29 cellular contexts compared by ENCODE assay signal in genomic region chr14:62409185-62409584, GRCh38.
"Had no signal": no experiment of that assay in that cellular context is flagged by ENCODE, and none has a peak within 500 bp of the region (broad histone marks: within the 10 kb centered on the region; RNA-seq: fewer than 3 reads in every experiment).

No MANE protein-coding gene starts in this region.

- DNase-seq: activated CD4-positive, alpha-beta memory T cell treated with anti-CD3 and anti-CD28 coated beads for 36 hours; activated CD4-positive, alpha-beta T cell treated with anti-CD3 and anti-CD28 coated beads, Interleukin-2, amount 10 ng/mL, durations not matched to agents 24 days and 14 days; activated CD4-positive, CD25-positive, alpha-beta regulatory T cell treated with anti-CD3 and anti-CD28 coated beads, Interleukin-2, amount 50 U/mL, for 72 hours; activated CD8-positive, alpha-beta memory T cell treated with anti-CD3 and anti-CD28 coated beads, Interleukin-2, amount 50 U/mL, for 4 hours; activated effector memory CD4-positive, alpha-beta T cell treated with anti-CD3 and anti-CD28 coated beads, Interleukin-2, amount 50 U/mL, for 16 hours; activated naive CD4-positive, alpha-beta T cell treated with anti-CD3 and anti-CD28 coated beads for 36 hours; activated naive CD8-positive, alpha-beta T cell treated with anti-CD3 and anti-CD28 coated beads for 36 hours; activated T-cell treated with anti-CD3 and anti-CD28 coated beads, Interleukin-2, amount 50 U/mL, for 1 hour; dermis blood vessel endothelial cell; effector CD4-positive, alpha-beta T cell; left cardiac atrium; naive B cell; psoas muscle; sigmoid colon; small intestine; stimulated activated CD4-positive, alpha-beta T cell treated with anti-CD3 and anti-CD28 coated beads, Interleukin-15, amount 100 ng/mL, for 24 hours; stimulated activated CD4-positive, alpha-beta T cell treated with anti-CD3 and anti-CD28 coated beads, Interleukin-2, amount 100 ng/mL, for 24 hours; stimulated activated naive B cell treated with anti-CD40 and anti-IgM and Interleukin-4, amounts not matched to agents 10 μg/mL and 1 μg/mL and 100 μg/mL, for 72 hours; stomach; T1000; thyroid gland; upper lobe of left lung; WERI-Rb-1 had no signal

- H3K27ac Mint-ChIP-seq: activated CD4-positive, alpha-beta memory T cell treated with anti-CD3 and anti-CD28 coated beads for 36 hours; activated CD4-positive, alpha-beta T cell treated with anti-CD3 and anti-CD28 coated beads, Interleukin-2, amount 10 ng/mL, durations not matched to agents 24 days and 14 days; activated naive CD4-positive, alpha-beta T cell treated with anti-CD3 and anti-CD28 coated beads for 36 hours; activated naive CD8-positive, alpha-beta T cell treated with anti-CD3 and anti-CD28 coated beads for 36 hours; activated T-helper 1 cell treated with anti-CD3 and anti-CD28 coated beads, Interleukin-12 subunit alpha, Interleukin-12 subunit beta, Interleukin-2, Interleukin-4 antibody, amounts not matched to agents 30 ng/mL and 10 ng/mL and 1 ng/mL, durations not matched to agents 14 hours and 24 hours and 36 hours; mesothelial cell of epicardium; naive B cell; stimulated activated naive B cell treated with anti-CD40 and anti-IgM and Interleukin-4, amounts not matched to agents 10 μg/mL and 1 μg/mL and 100 μg/mL, for 72 hours; T-helper 1 cell treated with Interleukin-12 subunit alpha and Interleukin-12 subunit beta and Interleukin-4 antibody, amounts not matched to agents 30 μg/mL and 1 μg/mL, for 36 hours had no signal

- H3K27me3 ChIP-seq: ascending aorta, sigmoid colon, stomach, thyroid gland, upper lobe of left lung had no signal

- H3K9me3 Mint-ChIP-seq: activated CD4-positive, alpha-beta memory T cell treated with anti-CD3 and anti-CD28 coated beads for 36 hours; activated CD4-positive, alpha-beta T cell treated with anti-CD3 and anti-CD28 coated beads, Interleukin-2, amount 10 ng/mL, durations not matched to agents 24 days and 14 days; activated naive CD4-positive, alpha-beta T cell treated with anti-CD3 and anti-CD28 coated beads for 36 hours; activated naive CD8-positive, alpha-beta T cell treated with anti-CD3 and anti-CD28 coated beads for 36 hours; activated T-helper 1 cell treated with anti-CD3 and anti-CD28 coated beads, Interleukin-12 subunit alpha, Interleukin-12 subunit beta, Interleukin-2, Interleukin-4 antibody, amounts not matched to agents 30 ng/mL and 10 ng/mL and 1 ng/mL, durations not matched to agents 14 hours and 24 hours and 36 hours; stimulated activated naive B cell treated with anti-CD40 and anti-IgM and Interleukin-4, amounts not matched to agents 10 μg/mL and 1 μg/mL and 100 μg/mL, for 72 hours had no signal

- H3K9me3 ChIP-seq: ascending aorta, psoas muscle, sigmoid colon, stomach, thyroid gland, upper lobe of left lung had no signal

- H3K36me3 ChIP-seq: ascending aorta, sigmoid colon, stomach, thyroid gland, upper lobe of left lung, WERI-Rb-1 had no signal

- H3K27me3 Mint-ChIP-seq: activated CD4-positive, alpha-beta memory T cell treated with anti-CD3 and anti-CD28 coated beads for 36 hours; activated CD4-positive, alpha-beta T cell treated with anti-CD3 and anti-CD28 coated beads, Interleukin-2, amount 10 ng/mL, durations not matched to agents 24 days and 14 days; activated naive CD8-positive, alpha-beta T cell treated with anti-CD3 and anti-CD28 coated beads for 36 hours; central memory CD8-positive, alpha-beta T cell; naive B cell; stimulated activated naive B cell treated with anti-CD40 and anti-IgM and Interleukin-4, amounts not matched to agents 10 μg/mL and 1 μg/mL and 100 μg/mL, for 72 hours had no signal

- H3K4me1 Mint-ChIP-seq: activated CD4-positive, alpha-beta T cell treated with anti-CD3 and anti-CD28 coated beads, Interleukin-2, amount 10 ng/mL, durations not matched to agents 24 days and 14 days; activated naive CD8-positive, alpha-beta T cell treated with anti-CD3 and anti-CD28 coated beads for 36 hours; central memory CD8-positive, alpha-beta T cell; mesothelial cell of epicardium; naive B cell; stimulated activated naive B cell treated with anti-CD40 and anti-IgM and Interleukin-4, amounts not matched to agents 10 μg/mL and 1 μg/mL and 100 μg/mL, for 72 hours had no signal

- H3K27ac ChIP-seq: ascending aorta, parathyroid adenoma, psoas muscle, sigmoid colon, stomach, thyroid gland, upper lobe of left lung, WERI-Rb-1 had no signal

- H3K4me1 ChIP-seq: ascending aorta, parathyroid adenoma, psoas muscle, sigmoid colon, stomach, thyroid gland, upper lobe of left lung had no signal

- H3K4me3 Mint-ChIP-seq: activated CD4-positive, alpha-beta memory T cell treated with anti-CD3 and anti-CD28 coated beads for 36 hours; activated CD4-positive, alpha-beta T cell treated with anti-CD3 and anti-CD28 coated beads, Interleukin-2, amount 10 ng/mL, durations not matched to agents 24 days and 14 days; activated naive CD4-positive, alpha-beta T cell treated with anti-CD3 and anti-CD28 coated beads for 36 hours; activated naive CD8-positive, alpha-beta T cell treated with anti-CD3 and anti-CD28 coated beads for 36 hours; activated T-helper 1 cell treated with anti-CD3 and anti-CD28 coated beads, Interleukin-12 subunit alpha, Interleukin-12 subunit beta, Interleukin-2, Interleukin-4 antibody, amounts not matched to agents 30 ng/mL and 10 ng/mL and 1 ng/mL, durations not matched to agents 14 hours and 24 hours and 36 hours; central memory CD8-positive, alpha-beta T cell; mesothelial cell of epicardium; naive B cell; stimulated activated naive B cell treated with anti-CD40 and anti-IgM and Interleukin-4, amounts not matched to agents 10 μg/mL and 1 μg/mL and 100 μg/mL, for 72 hours; T-helper 1 cell treated with Interleukin-12 subunit alpha and Interleukin-12 subunit beta and Interleukin-4 antibody, amounts not matched to agents 30 μg/mL and 1 μg/mL, for 36 hours had no signal

- H3K36me3 Mint-ChIP-seq: activated CD4-positive, alpha-beta memory T cell treated with anti-CD3 and anti-CD28 coated beads for 36 hours; activated naive CD8-positive, alpha-beta T cell treated with anti-CD3 and anti-CD28 coated beads for 36 hours; mesothelial cell of epicardium; naive B cell; stimulated activated naive B cell treated with anti-CD40 and anti-IgM and Interleukin-4, amounts not matched to agents 10 μg/mL and 1 μg/mL and 100 μg/mL, for 72 hours had no signal

- ATAC-seq: left cardiac atrium; stimulated activated naive B cell treated with anti-CD40 and anti-IgM and Interleukin-4, amounts not matched to agents 10 μg/mL and 1 μg/mL and 100 μg/mL, for 72 hours had no signal

- H2AFZ ChIP-seq: parathyroid adenoma had no signal

- H3K79me2 ChIP-seq: parathyroid adenoma had no signal

- H3K4me3 ChIP-seq: ascending aorta, psoas muscle, sigmoid colon, stomach, thyroid gland, upper lobe of left lung had no signal
